1 cellular context compared by ENCODE assay signal in genomic region chr2:237487496-237487895, GRCh38.
TF ChIP-seq lines count a peak whose summit lies in the region.

No MANE protein-coding gene starts in this region.

TF ChIP-seq in GM23338, 12 proteins besides CTCF, POLR2A, EP300 and RAD21 (continued from another document):
- no peak for TF ChIP-seq ZNF462 (CRISPR knock-in tag; IDR thresholded peaks at IDR 0.05)
- no peak for TF ChIP-seq EZH2phosphoT487 (IDR thresholded peaks at IDR 0.05; ENCODE audit: unreplicated experiment)
